In the genomic region with DNA sequence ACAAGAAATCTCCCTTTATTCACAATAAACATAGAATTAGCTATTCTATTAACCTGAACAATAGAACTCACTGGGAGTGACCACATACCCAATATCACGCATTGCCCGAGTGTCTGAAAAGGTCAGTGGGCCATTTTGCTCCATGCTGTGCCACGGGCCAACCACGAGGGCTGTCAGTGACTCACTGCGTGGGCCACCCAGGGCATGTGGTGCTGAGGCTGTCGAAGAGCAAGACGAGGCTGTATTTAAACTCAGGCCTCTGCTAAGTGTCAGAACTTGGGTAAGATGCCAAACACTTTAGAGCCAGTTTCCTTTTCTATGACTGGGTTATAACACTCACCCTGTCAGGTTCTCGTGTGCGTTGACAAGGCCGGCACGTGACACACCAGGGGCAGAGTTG, we compare ENCODE assay signal across 9 cellular contexts. TPM values are rescaled to one million over a fixed set of nuclear protein-coding genes. Genes with fewer than 3 reads are reported as not detected.
A peak's percentile ranks its signal among the peaks of the same experiment; 100 is the strongest.
DNase-seq lines count a peak whose midpoint lies in the region; ATAC-seq, FAIRE-seq and TF ChIP-seq lines count a peak whose summit lies in the region.
"Not testable (repeated sequence)": the region's sequence is repeated elsewhere in the genome, so short reads cannot be mapped to it uniquely, and the experiment has no call there.
"Had no signal": no experiment of that assay in that cellular context is flagged by ENCODE, and none has a peak within 500 bp of the region (broad histone marks: within the 10 kb centered on the region; RNA-seq: fewer than 3 reads in every experiment).

No MANE protein-coding gene starts in this region.

- not testable (repeated sequence) for H3K36me3 Mint-ChIP-seq in activated naive CD8-positive, alpha-beta T cell treated with anti-CD3 and anti-CD28 coated beads, Interleukin-2, amount 50 U/mL, for 24 hours (ENCODE audit: low read depth)

- not testable (repeated sequence) for H3K9me3 ChIP-seq in Panc1 (ENCODE audit: control insufficient read depth, insufficient read depth, low read depth, low read length); heart right ventricle; HepG2 (ENCODE audit: low read length); upper lobe of right lung

- peaks cover 46% of the 10 kb centered on the region for H3K27me3 Mint-ChIP-seq in activated naive CD8-positive, alpha-beta T cell treated with anti-CD3 and anti-CD28 coated beads, Interleukin-2, amount 50 U/mL, for 24 hours

- in situ Hi-C loops in Panc1 (cut with HindIII; ENCODE audit: low pct_unique_long_range_greater_than_20kb, low sequenced_read_pairs); HepG2 (cut with HindIII; ENCODE audit: extremely low pct_ligation_motif_present, low pct_unique_long_range_greater_than_20kb): not testable (repeated sequence)

- H3K36me3 ChIP-seq in Panc1 (ENCODE audit: control insufficient read depth, insufficient read depth, low read length); heart right ventricle; HepG2 (replicated peaks in 1 of 2; ENCODE audit: control insufficient read depth in 1 of 2, insufficient read depth in 2 of 2, low read length in 2 of 2); upper lobe of right lung: not testable (repeated sequence)

- H3K4me2 ChIP-seq in HepG2 (ENCODE audit: low read depth, low read length): not testable (repeated sequence)

- ATAC-seq in Panc1: peak; percentile 59; the same call in 1 of the 2 replicates
- peak; percentile 15 for ATAC-seq in activated naive CD8-positive, alpha-beta T cell treated with anti-CD3 and anti-CD28 coated beads, Interleukin-2, amount 50 U/mL, for 24 hours
- ATAC-seq in Right ventricle myocardium inferior: peak; percentile 34
- peak in 7 of 8 donors; percentile 38 to 97 (median 73) for ATAC-seq in heart right ventricle
- not testable (repeated sequence) for ATAC-seq in HepG2
- peak; percentile 75 for ATAC-seq in upper lobe of right lung

- not testable (repeated sequence) for H3K9ac ChIP-seq in HepG2 (ENCODE audit: insufficient read depth, low read depth, low read length)

- H4K20me1 ChIP-seq in HepG2 (ENCODE audit: insufficient read depth, low read length): not testable (repeated sequence)

- not testable (repeated sequence) for H3K27ac ChIP-seq in Panc1 (ENCODE audit: low read length); heart right ventricle; HepG2 (ENCODE audit: extremely low read length, insufficient read depth, low read length); upper lobe of right lung

- not testable (repeated sequence) for TF ChIP-seq CTCF in Panc1 (IDR thresholded peaks at IDR 0.05); heart right ventricle (IDR thresholded peaks at IDR 0.05); HepG2 (CRISPR knock-in tag; IDR thresholded peaks at IDR 0.05); upper lobe of right lung (IDR thresholded peaks at IDR 0.05)

- CTCF ChIA-PET in Panc1 (lab: Charles Lee); HepG2 (lab: Yijun Ruan, JAX; ENCODE audit: low intra/inter-chr PET ratio, low total read pairs): not testable (repeated sequence)

- POLR2A ChIA-PET in Panc1 (lab: Charles Lee); HepG2 (lab: Yijun Ruan, JAX): not testable (repeated sequence)

- not testable (repeated sequence) for H2AFZ ChIP-seq in HepG2 (ENCODE audit: low read length)

- not testable (repeated sequence) for H3K27me3 ChIP-seq in Panc1 (ENCODE audit: control insufficient read depth, insufficient read depth, low read length); HepG2 (ENCODE audit: control insufficient read depth in 1 of 2, insufficient read depth in 2 of 2, low read length in 2 of 2)
- H3K27me3 ChIP-seq in heart right ventricle: peaks cover 0 to 28% (median 15%) of the 10 kb centered on the region in 7 donors
- peaks cover 14% of the 10 kb centered on the region for H3K27me3 ChIP-seq in upper lobe of right lung

- H3K4me3 ChIP-seq in Panc1 (ENCODE audit: low read depth in 2 of 2, low read length in 2 of 2); heart right ventricle; HepG2 (replicated peaks in 1 of 3; ENCODE audit: insufficient read depth in 1 of 3, low read depth in 2 of 3, low read length in 3 of 3); upper lobe of right lung: not testable (repeated sequence)

- intact Hi-C loops in Panc1 (cut with micrococcal nuclease; ENCODE audit: unreplicated experiment); Right ventricle myocardium inferior (cut with DNase I); heart right ventricle (cut with DNase I); HepG2 (cut with micrococcal nuclease; ENCODE audit: unreplicated experiment); upper lobe of right lung (cut with DNase I): not testable (repeated sequence)

- not testable (repeated sequence) for TF ChIP-seq POLR2A in HepG2 (IDR thresholded peaks at IDR 0.05; ENCODE audit: insufficient read depth in 1 of 2, low read depth in 2 of 2, low read length in 2 of 2)

- DNase-seq in Panc1 (ENCODE audit: low read depth, low spot score); activated naive CD8-positive, alpha-beta T cell treated with anti-CD3 and anti-CD28 coated beads, Interleukin-2, amount 50 U/mL, for 24 hours; Right ventricle myocardium inferior (ENCODE audit: missing footprints); heart right ventricle; HepG2 (ENCODE audit: low spot score); upper lobe of right lung: not testable (repeated sequence)

- TF ChIP-seq RAD21 in HepG2 (CRISPR knock-in tag; IDR thresholded peaks at IDR 0.05): not testable (repeated sequence)

- WGBS in heart right ventricle, 2 donors: 29 to 39% methylated on average over 11 of the region's 11 CpGs
- WGBS in HepG2 (ENCODE audit: low lambda C conversion rate): 17% methylated on average over 9 of the region's 11 CpGs

- not testable (repeated sequence) for FAIRE-seq in HepG2 (lab: Jason Lieb, UNC)

- H3K79me2 ChIP-seq in HepG2 (ENCODE audit: insufficient read depth, low read length): not testable (repeated sequence)

- not testable (repeated sequence) for H3K9me3 Mint-ChIP-seq in activated naive CD8-positive, alpha-beta T cell treated with anti-CD3 and anti-CD28 coated beads, Interleukin-2, amount 50 U/mL, for 24 hours

- H3K27ac Mint-ChIP-seq in activated naive CD8-positive, alpha-beta T cell treated with anti-CD3 and anti-CD28 coated beads, Interleukin-2, amount 50 U/mL, for 24 hours: not testable (repeated sequence)

- BruUV-seq in Panc1 (replicated peaks; lab: Mats Ljungman, UMichigan); HepG2 (replicated peaks; lab: Mats Ljungman, UMichigan): not testable (repeated sequence)

- H3K4me1 ChIP-seq in Panc1 (ENCODE audit: control insufficient read depth, insufficient read depth, low read length); heart right ventricle; HepG2 (ENCODE audit: insufficient read depth, low read length); upper lobe of right lung: not testable (repeated sequence)

- H3K4me3 Mint-ChIP-seq in activated naive CD8-positive, alpha-beta T cell treated with anti-CD3 and anti-CD28 coated beads, Interleukin-2, amount 50 U/mL, for 24 hours: not testable (repeated sequence)

- not testable (repeated sequence) for TF ChIP-seq EP300 in HepG2 (IDR thresholded peaks at IDR 0.05; ENCODE audit: low read depth in 2 of 2, low read length in 2 of 2); HepG2 (CRISPR knock-in tag; IDR thresholded peaks at IDR 0.05; ENCODE audit: borderline replicate concordance)

- not testable (repeated sequence) for H3K4me1 Mint-ChIP-seq in activated naive CD8-positive, alpha-beta T cell treated with anti-CD3 and anti-CD28 coated beads, Interleukin-2, amount 50 U/mL, for 24 hours

RNA-seq across cellular contexts. Expression of a gene that starts 54.8 kb away (rescaled TPM):
- total RNA-seq in Panc1 (2021; ENCODE audit: unreplicated experiment) (8.9 TPM), Right ventricle myocardium inferior (not detected), heart right ventricle (under 1 TPM in 3 of 10 donors, not detected in 7; 0.02 to 0.14 (median 0.07) TPM), HepG2 (2016; rRNA removed; fragmentation: Illumina TruSeq; extraction: Trizol) (0.09 TPM in 1 of 2 replicates, not detected in the other), upper lobe of right lung (2.0 TPM)
- 9.4 TPM for polyA plus RNA-seq in Panc1 (2012; ENCODE audit: insufficient read length)
- polyA plus RNA-seq in heart right ventricle (under 1 TPM in 1 of 2 donors, not detected in 1; under 0.01 TPM), HepG2 (2011; rRNA removed) (0.04 TPM in 1 of 2 replicates, not detected in the other)
- not detected in 2 replicates for total RNA-seq in HepG2 (2016; cell fraction: cytosol; rRNA removed; fragmentation: Illumina TruSeq; extraction: Trizol; ENCODE audit: low read depth)
- total RNA-seq in HepG2 (2016; cell fraction: insoluble cytoplasmic fraction; rRNA removed; fragmentation: Illumina TruSeq; extraction: Trizol): not detected in 2 replicates
- not detected in 2 replicates for total RNA-seq in HepG2 (2016; cell fraction: membrane; rRNA removed; fragmentation: Illumina TruSeq; extraction: Trizol)
- total RNA-seq in HepG2 (2016; cell fraction: nucleus; rRNA removed; fragmentation: Illumina TruSeq; extraction: Trizol): not detected in 2 replicates
- polyA plus RNA-seq in HepG2 (2011; cell fraction: cytosol; rRNA removed): 0.04 TPM in 1 of 2 replicates, not detected in the other
- 0.16 TPM in 1 of 2 replicates, not detected in the other for polyA plus RNA-seq in HepG2 (2011; cell fraction: nucleus; rRNA removed)
- 0.05 TPM in 1 of 2 replicates, not detected in the other for polyA plus RNA-seq in HepG2 (2012)
- not detected in 2 replicates for polyA plus RNA-seq in HepG2 (2016; cell fraction: cytosol; fragmentation: Illumina TruSeq; extraction: Trizol; ENCODE audit: low read depth)
- polyA plus RNA-seq in HepG2 (2016; cell fraction: insoluble cytoplasmic fraction; fragmentation: Illumina TruSeq; extraction: Trizol; ENCODE audit: low read depth): not detected in 2 replicates
- not detected in 2 replicates for polyA plus RNA-seq in HepG2 (2016; cell fraction: membrane; fragmentation: Illumina TruSeq; extraction: Trizol; ENCODE audit: low read depth)
- not detected in 2 replicates for polyA plus RNA-seq in HepG2 (2016; cell fraction: nucleus; fragmentation: Illumina TruSeq; extraction: Trizol; ENCODE audit: insufficient read depth, low read depth)
- not detected in 2 replicates for polyA minus RNA-seq in HepG2 (2011; rRNA and poly(A)+ RNA removed; ENCODE audit: low replicate concordance)
- not detected in 2 replicates for polyA minus RNA-seq in HepG2 (2011; cell fraction: cytosol; rRNA and poly(A)+ RNA removed)
- 0.13 TPM in 1 of 2 replicates, not detected in the other for polyA minus RNA-seq in HepG2 (2011; cell fraction: nucleus; rRNA and poly(A)+ RNA removed)
- total RNA-seq: CD8-positive, alpha-beta memory T cell; GM23248 had no signal
- polyA plus RNA-seq: CD14-positive monocyte; CD8-positive, alpha-beta memory T cell; GM23248 had no signal
